1 cellular context compared by ENCODE assay signal in genomic region chr2:119468154-119468955, GRCh38.
TF ChIP-seq lines count a peak whose summit lies in the region.

No MANE protein-coding gene starts in this region.

TF ChIP-seq in HepG2, 621 proteins besides CTCF, POLR2A, EP300 and RAD21 (continued from another document):
- TF ChIP-seq UBTF (CRISPR knock-in tag; IDR thresholded peaks at IDR 0.05): peak; percentile 7; the same call in 1 of the 2 replicates
- TF ChIP-seq SMARCE1 (IDR thresholded peaks at IDR 0.05; ENCODE audit: borderline replicate concordance): no peak
- TF ChIP-seq ZNF770 (CRISPR knock-in tag; IDR thresholded peaks at IDR 0.05): no peak
- 0 out of 2 replicates have a peak, but pooled peaks have one; percentile 30 for TF ChIP-seq KDM1A (CRISPR knock-in tag; IDR thresholded peaks at IDR 0.05)
